ENCODE assay signal across 21 cellular contexts in the genomic region with DNA sequence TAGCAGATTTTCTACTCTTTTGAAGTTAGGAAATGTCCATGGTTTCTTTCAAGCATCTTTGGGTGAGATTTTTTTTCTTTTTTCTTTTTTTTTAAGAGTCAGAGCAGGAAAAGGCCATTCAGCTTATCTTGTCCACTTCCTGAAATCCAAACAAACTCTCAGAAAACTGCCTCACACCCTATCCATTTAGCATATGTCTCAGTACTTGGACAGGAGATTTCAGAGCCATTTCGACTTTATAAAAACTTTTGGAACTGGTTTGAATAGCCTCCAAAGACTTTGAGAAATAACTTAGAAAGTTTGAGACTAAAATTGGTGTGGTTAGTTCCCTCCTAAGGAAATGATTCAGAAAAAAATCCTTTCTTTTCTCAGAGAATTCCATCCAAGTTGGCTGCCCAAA.
DNase-seq lines count a peak whose midpoint lies in the region; ATAC-seq, FAIRE-seq and TF ChIP-seq lines count a peak whose summit lies in the region.
"Had no signal": no experiment of that assay in that cellular context is flagged by ENCODE, and none has a peak within 500 bp of the region (broad histone marks: within the 10 kb centered on the region; RNA-seq: fewer than 3 reads in every experiment).

No MANE protein-coding gene starts in this region.

- in situ Hi-C loops in astrocyte of the spinal cord (cut with HindIII; ENCODE audit: low sequenced_read_pairs), result no loop called here

- FAIRE-seq in HTR-8/SVneo (lab: Jason Lieb, UNC), result no peak

- no peak for TF ChIP-seq POLR2A in heart left ventricle (IDR thresholded peaks at IDR 0.05)

- no peaks in the 10 kb centered on the region for H3K9me3 ChIP-seq in heart left ventricle
- H3K9me3 ChIP-seq in mucosa of descending colon, result no peaks in the 10 kb centered on the region
- H3K9me3 ChIP-seq: Caco-2, Peyer's patch had no signal

- H3K27me3 ChIP-seq in heart left ventricle, result no peaks in the 10 kb centered on the region
- H3K27me3 ChIP-seq: Peyer's patch had no signal

- DNase-seq in heart left ventricle, result no peak
- no peak for DNase-seq in left ventricle myocardium superior
- peak; percentile 14 for DNase-seq in astrocyte of the spinal cord (ENCODE audit: low read depth, low spot score)
- DNase-seq in fibroblast of pulmonary artery (ENCODE audit: low read depth), result peak; percentile 71
- no peak for DNase-seq in mucosa of descending colon
- no peak for DNase-seq in HTR-8/SVneo (ENCODE audit: insufficient read length, low spot score)
- DNase-seq in CD1c-positive myeloid dendritic cell (ENCODE audit: extremely low spot score), result no peak
- DNase-seq: Caco-2; CD4-positive, CD25-positive, alpha-beta regulatory T cell; GDM1; H9; KBM-7; NCI-H1105 treated with DMSO at 0.1 percent for 48 hours; NCI-H1694; NCI-H2081 treated with DMSO at 0.1 percent for 48 hours; NCI-H510A; NCI-H748 treated with DMSO at 0.1 percent for 48 hours; NK-92 treated with Interleukin-12 subunit alpha and Interleukin-12 subunit beta, amount 100 ng/mL, for 24 hours; Peyer's patch; SHP77 had no signal

- peak overlapping the region in 9 of 12 donors; percentile 13 to 91 (median 71) for H3K27ac ChIP-seq in heart left ventricle
- H3K27ac ChIP-seq: Peyer's patch had no signal

- H3K36me3 ChIP-seq in heart left ventricle, result no peaks in the 10 kb centered on the region
- H3K36me3 ChIP-seq in mucosa of descending colon (ENCODE audit: low read depth), result no peaks in the 10 kb centered on the region
- H3K36me3 ChIP-seq: Peyer's patch had no signal

- ATAC-seq in heart left ventricle, result peak in 1 of 4 donors; percentile 4
- no peak for ATAC-seq in left ventricle myocardium superior
- ATAC-seq in mucosa of descending colon, result peak; percentile 35
- ATAC-seq in HG03280 (IDR thresholded peaks at IDR 0.05; ENCODE audit: unreplicated experiment), result no peak

- intact Hi-C loops in heart left ventricle (cut with DNase I) (no loop called here), left ventricle myocardium superior (cut with micrococcal nuclease) (loop anchor here (5.0 kb wide), 1 partner anchor 378 kb away; the partner anchor contains the start of gene GMDS), mucosa of descending colon (cut with DNase I, micrococcal nuclease) (no loop called here)

- peaks cover 0 to 33% (median 8%) of the 10 kb centered on the region in 12 donors for H3K4me1 ChIP-seq in heart left ventricle
- no peaks in the 10 kb centered on the region for H3K4me1 ChIP-seq in mucosa of descending colon (ENCODE audit: low read depth)
- H3K4me1 ChIP-seq: Caco-2, Peyer's patch had no signal

- TF ChIP-seq CTCF in heart left ventricle (IDR thresholded peaks at IDR 0.05) (no peak), astrocyte of the spinal cord (IDR thresholded peaks at IDR 0.05; ENCODE audit: low read depth, low read length) (no peak), fibroblast of pulmonary artery (IDR thresholded peaks at IDR 0.05; ENCODE audit: low read length, missing control alignments) (no peak), mucosa of descending colon (IDR thresholded peaks at IDR 0.05) (no peak)

- H3K4me3 ChIP-seq in heart left ventricle, result no peak overlapping the region
- H3K4me3 ChIP-seq in astrocyte of the spinal cord (ENCODE audit: low read depth, low read length), result no peak overlapping the region
- no peak overlapping the region for H3K4me3 ChIP-seq in fibroblast of pulmonary artery (replicated peaks; ENCODE audit: low read depth, low read length)
- no peak overlapping the region for H3K4me3 ChIP-seq in mucosa of descending colon
- H3K4me3 ChIP-seq: Peyer's patch had no signal

- WGBS in heart left ventricle, 4 donors, result 36 to 61% (median 51%) methylated on average over 1 of the region's 1 CpG

Comparison
In these comparisons a context has a peak if more than half of its experiments do, and no peak if none do; other contexts are left out.
1. DNase-seq: peak in astrocyte of the spinal cord (single experiment) and fibroblast of pulmonary artery (single experiment); none in heart left ventricle (0 of 5), left ventricle myocardium superior (single experiment), mucosa of descending colon (0 of 3), HTR-8/SVneo (single experiment) and CD1c-positive myeloid dendritic cell (single experiment).